Comparison of ENCODE assay signal across 9 cellular contexts in the genomic region with DNA sequence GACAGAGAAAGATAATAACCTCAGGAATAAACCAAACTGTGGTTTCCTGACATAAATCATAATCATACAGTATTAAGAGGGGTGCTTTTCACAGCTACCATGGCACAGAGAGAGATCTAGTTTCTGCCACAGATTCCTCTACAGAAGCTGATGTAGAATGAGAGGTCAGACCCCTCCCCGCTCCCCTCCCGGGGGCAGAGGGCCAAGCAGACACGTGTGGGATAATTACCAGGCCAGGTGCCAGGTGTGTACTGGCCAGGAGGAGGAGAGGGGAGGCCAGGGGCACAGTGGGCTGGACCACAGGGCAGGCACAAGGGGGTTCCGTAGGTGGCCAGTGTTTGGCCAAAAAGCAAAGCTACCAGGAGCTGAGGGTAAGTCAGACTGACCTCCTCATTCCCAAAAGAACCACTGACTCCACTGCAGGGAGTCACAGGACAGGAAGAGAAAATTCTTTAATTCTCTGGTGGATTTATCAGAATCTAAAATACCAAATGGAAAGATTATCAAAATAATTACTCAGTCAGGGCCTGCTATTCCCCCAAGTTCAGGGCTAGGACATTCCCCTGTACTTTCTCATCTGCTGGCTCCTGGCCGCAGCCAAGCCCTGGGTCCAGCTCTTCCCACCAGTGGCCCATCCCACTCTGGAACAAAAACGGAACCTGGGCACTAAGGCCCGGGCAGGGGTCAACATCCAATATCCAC. TPM values are rescaled to one million over a fixed set of nuclear protein-coding genes. Genes with fewer than 3 reads are reported as not detected.
DNase-seq lines count a peak whose midpoint lies in the region; ATAC-seq and TF ChIP-seq lines count a peak whose summit lies in the region.
"Had no signal": no experiment of that assay in that cellular context is flagged by ENCODE, and none has a peak within 500 bp of the region (broad histone marks: within the 10 kb centered on the region; RNA-seq: fewer than 3 reads in every experiment).

No MANE protein-coding gene starts in this region.

- peaks cover 4% of the 10 kb centered on the region for H3K36me3 Mint-ChIP-seq in MCF 10A (ENCODE audit: insufficient read depth, unreplicated experiment)

- ATAC-seq in HG03354 (IDR thresholded peaks at IDR 0.05; ENCODE audit: poor library complexity, severe bottlenecking, unreplicated experiment) = no peak

- intact Hi-C loops in breast epithelium (cut with DNase I; ENCODE audit: low total_unique reads) = no loop called here
- intact Hi-C loops in MCF 10A (cut with micrococcal nuclease) = no loop called here
- intact Hi-C loops in vagina (cut with DNase I) = no loop called here

- CTCF ChIA-PET in MCF 10A (lab: Yijun Ruan, JAX) = no interaction called here

- DNase-seq in breast epithelium (ENCODE audit: low spot score in 2 of 2) = no peak
- no peak for DNase-seq in MCF 10A (ENCODE audit: unreplicated experiment)
- peak; percentile 56 to 90 for DNase-seq in cardiac fibroblast (ENCODE audit: low read depth in 2 of 2)
- no peak for DNase-seq in vagina (ENCODE audit: extremely low spot score in 2 of 2)
- no peak for DNase-seq in DMS 273 treated with DMSO at 0.1 percent for 48 hours (lab: John Stamatoyannopoulos, UW)
- no peak for DNase-seq in NCI-H1930 (lab: John Stamatoyannopoulos, UW)

- H3K4me3 ChIP-seq in breast epithelium (peak overlapping the region in 1 of 3 donors; percentile 47), cardiac fibroblast (replicated peaks in 1 of 2; ENCODE audit: low read depth in 2 of 2, low read length in 2 of 2) (peak overlapping the region in 1 of 2 donors; percentile 16), muscle layer of duodenum (ENCODE audit: low read depth in 1 of 2, low read length in 2 of 2) (no peak overlapping the region), vagina (no peak overlapping the region)

- peaks cover 3 to 6% of the 10 kb centered on the region in 2 donors for H3K4me1 ChIP-seq in breast epithelium
- H3K4me1 ChIP-seq in muscle layer of duodenum (ENCODE audit: control insufficient read depth in 1 of 2, insufficient read depth in 2 of 2, low read length in 2 of 2) = peaks cover 6 to 22% of the 10 kb centered on the region in 2 donors
- peaks cover 38% of the 10 kb centered on the region for H3K4me1 ChIP-seq in vagina

- no peaks in the 10 kb centered on the region for H3K36me3 ChIP-seq in breast epithelium
- H3K36me3 ChIP-seq in muscle layer of duodenum (ENCODE audit: control insufficient read depth in 1 of 2, insufficient read depth in 2 of 2, low read length in 2 of 2) = peaks cover 3 to 7% of the 10 kb centered on the region in 2 donors
- H3K36me3 ChIP-seq in vagina = no peaks in the 10 kb centered on the region

- TF ChIP-seq CTCF in breast epithelium (IDR thresholded peaks at IDR 0.05) (no peak), MCF 10A (IDR thresholded peaks at IDR 0.05; ENCODE audit: unreplicated experiment) (no peak), cardiac fibroblast (IDR thresholded peaks at IDR 0.05; ENCODE audit: low read depth, low read length) (no peak), vagina (IDR thresholded peaks at IDR 0.05) (no peak)

- TF ChIP-seq POLR2A in breast epithelium (IDR thresholded peaks at IDR 0.05) (no peak), vagina (IDR thresholded peaks at IDR 0.05) (no peak)

- no peaks in the 10 kb centered on the region for H3K27me3 Mint-ChIP-seq in MCF 10A (ENCODE audit: insufficient read depth, unreplicated experiment)
- H3K27me3 Mint-ChIP-seq: progenitor cell of endocrine pancreas had no signal

- H3K9me3 ChIP-seq in breast epithelium (no peaks in the 10 kb centered on the region), muscle layer of duodenum (ENCODE audit: control insufficient read depth in 1 of 2, low read length in 2 of 2) (no peaks in the 10 kb centered on the region), vagina (no peaks in the 10 kb centered on the region)

- no peak overlapping the region for H3K4me3 Mint-ChIP-seq in MCF 10A (ENCODE audit: unreplicated experiment)

- BruUV-seq in MCF 10A (replicated peaks; lab: Mats Ljungman, UMichigan) = no TSS peak

- H3K27ac Mint-ChIP-seq in MCF 10A (ENCODE audit: low read depth, unreplicated experiment) = no peak overlapping the region
- H3K27ac Mint-ChIP-seq: progenitor cell of endocrine pancreas had no signal

- POLR2A ChIA-PET in MCF 10A (lab: Yijun Ruan, JAX) = no interaction called here

- H3K27me3 ChIP-seq in breast epithelium (no peaks in the 10 kb centered on the region), muscle layer of duodenum (ENCODE audit: low read depth, low read length) (no peaks in the 10 kb centered on the region), vagina (no peaks in the 10 kb centered on the region)

- peaks cover 17% of the 10 kb centered on the region for H3K4me1 Mint-ChIP-seq in MCF 10A (ENCODE audit: insufficient read depth, unreplicated experiment)

- H3K9me3 Mint-ChIP-seq in MCF 10A (ENCODE audit: unreplicated experiment) = no peaks in the 10 kb centered on the region

- peak overlapping the region; percentile 87 to 89 for H3K27ac ChIP-seq in breast epithelium
- H3K27ac ChIP-seq in muscle layer of duodenum (ENCODE audit: low read length) = peak overlapping the region; percentile 86
- peak overlapping the region; percentile 36 for H3K27ac ChIP-seq in vagina

RNA-seq across cellular contexts. Expression of gene C2CD2, which starts 30.0 kb away (rescaled TPM):
- total RNA-seq in breast epithelium = 10 to 100 TPM; 37.0 to 73.8 (median 41.6) TPM
- total RNA-seq in MCF 10A (2022) = 25.0 and 25.1 TPM in 2 replicates
- total RNA-seq in vagina = 36.1 TPM

RNA-seq across cellular contexts. Expression of gene PRDM15, which starts 44.6 kb away (rescaled TPM):
- total RNA-seq in breast epithelium (10 to 100 TPM in 1 of 3 donors, 1 to 10 TPM in 2; 6.6 to 14.1 (median 9.2) TPM), MCF 10A (2022) (5.2 and 5.7 TPM in 2 replicates), vagina (31.2 TPM)

Comparison
In these comparisons a context has a peak if more than half of its experiments do, and no peak if none do; other contexts are left out.
1. DNase-seq: peak in cardiac fibroblast (2 of 2); none in breast epithelium (0 of 2), MCF 10A (single experiment), vagina (0 of 2), DMS 273 treated with DMSO at 0.1 percent for 48 hours (single experiment) and NCI-H1930 (0 of 2).
2. H3K27ac ChIP-seq: peak in every context shown above with its lines; median percentile 88 in breast epithelium; 86 in muscle layer of duodenum; 36 in vagina.